Comparison of ENCODE assay signal across 9 cellular contexts in the genomic region with DNA sequence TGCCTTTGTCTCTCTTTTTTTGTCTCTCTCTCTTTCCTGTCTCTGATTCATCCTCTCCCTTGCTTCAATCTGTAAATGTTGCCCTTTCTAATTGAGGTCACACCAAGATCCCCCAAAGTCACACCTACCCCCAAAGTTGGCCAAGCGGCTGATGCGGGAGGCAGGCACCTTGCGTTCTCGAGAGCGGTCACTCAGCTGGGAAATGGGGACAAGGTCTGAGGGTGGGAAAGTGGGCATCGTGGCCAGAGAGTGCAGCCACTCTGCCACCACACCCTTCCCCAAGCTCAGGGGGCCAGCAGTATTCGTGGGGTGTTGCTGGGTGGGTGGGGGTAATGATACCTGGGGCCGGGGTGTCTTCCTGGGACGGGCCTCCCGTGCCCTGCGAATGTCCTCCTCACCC. TPM values are rescaled to one million over a fixed set of nuclear protein-coding genes. Genes with fewer than 3 reads are reported as not detected.
DNase-seq lines count a peak whose midpoint lies in the region; ATAC-seq and TF ChIP-seq lines count a peak whose summit lies in the region.
"Had no signal": no experiment of that assay in that cellular context is flagged by ENCODE, and none has a peak within 500 bp of the region (broad histone marks: within the 10 kb centered on the region; RNA-seq: fewer than 3 reads in every experiment).

No MANE protein-coding gene starts in this region.

- POLR2A ChIA-PET in naive thymus-derived CD8-positive, alpha-beta T cell (lab: Charles Lee): interaction anchor here (0.5 to 1.7 kb wide), 7 partner anchors 17 to 1329 kb away, joined by 3 to 6 read pairs (median 4); partner anchors contain the start of gene EGLN2

- peaks cover 27 to 58% (median 48%) of the 10 kb centered on the region in 4 donors for H3K4me1 Mint-ChIP-seq in naive thymus-derived CD8-positive, alpha-beta T cell

- intact Hi-C loops in heart right ventricle (cut with DNase I): loop anchor here in 2 of 10 donors (5.0 to 10.0 kb wide), 2 partner anchors 52 to 81 kb away; partner anchors contain the start of gene EGLN2 (in 1 of the 2)
- intact Hi-C loops in left cardiac atrium (cut with DNase I): no loop called here
- intact Hi-C loops in colonic mucosa (cut with DNase I): no loop called here
- intact Hi-C loops in vagina (cut with DNase I): no loop called here

- no peaks in the 10 kb centered on the region for H3K9me3 ChIP-seq in heart right ventricle
- H3K9me3 ChIP-seq in colonic mucosa: no peaks in the 10 kb centered on the region
- H3K9me3 ChIP-seq in vagina: no peaks in the 10 kb centered on the region

- no peaks in the 10 kb centered on the region for H3K27me3 Mint-ChIP-seq in naive thymus-derived CD8-positive, alpha-beta T cell

- peak overlapping the region; percentile 79 to 100 (median 96) for H3K27ac Mint-ChIP-seq in naive thymus-derived CD8-positive, alpha-beta T cell

- H3K36me3 ChIP-seq in heart right ventricle (peaks cover 0 to 46% (median 17%) of the 10 kb centered on the region in 9 donors), colonic mucosa (no peaks in the 10 kb centered on the region), vagina (peaks cover 0 to 27% of the 10 kb centered on the region in 2 donors)

- 86 to 88% methylated on average over 11 of the region's 11 CpGs for WGBS in heart right ventricle, 2 donors

- H3K4me1 ChIP-seq in heart right ventricle: peaks cover 0 to 55% (median 36%) of the 10 kb centered on the region in 9 donors
- H3K4me1 ChIP-seq in colonic mucosa: peaks cover 4% of the 10 kb centered on the region
- peaks cover 47% of the 10 kb centered on the region for H3K4me1 ChIP-seq in vagina

- peak overlapping the region; percentile 55 to 91 (median 82) for H3K4me3 Mint-ChIP-seq in naive thymus-derived CD8-positive, alpha-beta T cell

- peak overlapping the region in 9 of 10 donors; percentile 87 to 98 (median 97) for H3K27ac ChIP-seq in heart right ventricle
- H3K27ac ChIP-seq in colonic mucosa: peak overlapping the region; percentile 78
- peak overlapping the region; percentile 99 for H3K27ac ChIP-seq in vagina

- peaks cover 4 to 38% (median 11%) of the 10 kb centered on the region in 3 donors for H3K36me3 Mint-ChIP-seq in naive thymus-derived CD8-positive, alpha-beta T cell

- TF ChIP-seq CTCF in heart right ventricle (IDR thresholded peaks at IDR 0.05) (no peak), colonic mucosa (IDR thresholded peaks at IDR 0.05) (no peak), vagina (IDR thresholded peaks at IDR 0.05) (no peak)

- peak overlapping the region; percentile 48 to 91 for H3K9ac ChIP-seq in colonic mucosa (ENCODE audit: low read depth in 2 of 2, low read length in 2 of 2)

- no peak for TF ChIP-seq POLR2A in vagina (IDR thresholded peaks at IDR 0.05)

- no peaks in the 10 kb centered on the region for H3K9me3 Mint-ChIP-seq in naive thymus-derived CD8-positive, alpha-beta T cell

- no peak for DNase-seq in heart right ventricle
- no peak for DNase-seq in left cardiac atrium
- no peak for DNase-seq in colonic mucosa
- DNase-seq in naive thymus-derived CD8-positive, alpha-beta T cell: no peak
- DNase-seq in vagina (ENCODE audit: extremely low spot score in 2 of 2): no peak
- DNase-seq in NCI-H2227 treated with DMSO at 0.1 percent for 48 hours (lab: John Stamatoyannopoulos, UW): no peak
- no peak for DNase-seq in cortex of kidney (lab: John Stamatoyannopoulos, UW)
- DNase-seq: EL had no signal

- no peaks in the 10 kb centered on the region for H3K27me3 ChIP-seq in heart right ventricle
- H3K27me3 ChIP-seq in colonic mucosa: no peaks in the 10 kb centered on the region
- H3K27me3 ChIP-seq in vagina: no peaks in the 10 kb centered on the region

- peak overlapping the region in 7 of 10 donors; percentile 64 to 89 (median 80) for H3K4me3 ChIP-seq in heart right ventricle
- H3K4me3 ChIP-seq in colonic mucosa: no peak overlapping the region
- peak overlapping the region in 1 of 2 donors; percentile 92 for H3K4me3 ChIP-seq in vagina

- ATAC-seq in heart right ventricle: no peak
- no peak for ATAC-seq in left cardiac atrium
- ATAC-seq in naive thymus-derived CD8-positive, alpha-beta T cell: no peak
- ATAC-seq in HG03097 (IDR thresholded peaks at IDR 0.05; ENCODE audit: low FRiP score, unreplicated experiment): no peak

RNA-seq across cellular contexts. Expression of gene COQ8B, which starts 2.7 kb away (rescaled TPM):
- total RNA-seq in heart right ventricle: 10 to 100 TPM; 17.9 to 34.3 (median 27.3) TPM
- polyA plus RNA-seq in heart right ventricle: 10 to 100 TPM; 26.3 to 34.4 TPM
- total RNA-seq in left cardiac atrium: 10 to 100 TPM; 20.1 to 32.0 TPM
- 10 to 100 TPM; 26.5 to 48.5 TPM for total RNA-seq in colonic mucosa
- 10 to 100 TPM; 39.2 to 39.3 TPM for total RNA-seq in naive thymus-derived CD8-positive, alpha-beta T cell
- 10 to 100 TPM in 2 of 3 donors, 1 to 10 TPM in 1; 9.8 to 14.8 (median 13.3) TPM for polyA plus RNA-seq in naive thymus-derived CD8-positive, alpha-beta T cell
- total RNA-seq in vagina: 51.1 TPM

RNA-seq across cellular contexts. Expression of gene ITPKC, which starts 3.0 kb away (rescaled TPM):
- total RNA-seq in heart right ventricle (10 to 100 TPM in 3 of 10 donors, 1 to 10 TPM in 7; 6.2 to 15.3 (median 9.1) TPM), left cardiac atrium (10 to 100 TPM; 12.4 to 17.6 TPM), colonic mucosa (10 to 100 TPM; 15.8 to 22.0 TPM), vagina (92.6 TPM)
- polyA plus RNA-seq in heart right ventricle: 10 to 100 TPM; 16.8 to 17.3 TPM
- total RNA-seq in naive thymus-derived CD8-positive, alpha-beta T cell: 1 to 10 TPM; 6.3 to 8.1 TPM
- polyA plus RNA-seq in naive thymus-derived CD8-positive, alpha-beta T cell: 1 to 10 TPM; 2.9 to 5.7 (median 4.0) TPM

RNA-seq across cellular contexts. Expression of gene NUMBL, which starts 23.5 kb away (rescaled TPM):
- total RNA-seq in heart right ventricle (10 to 100 TPM in 5 of 10 donors, 1 to 10 TPM in 5; 7.1 to 15.3 (median 10.0) TPM), left cardiac atrium (10 to 100 TPM; 17.6 to 24.6 TPM), colonic mucosa (10 to 100 TPM; 12.8 to 22.0 TPM), vagina (66.0 TPM)
- polyA plus RNA-seq in heart right ventricle: 10 to 100 TPM; 11.2 to 14.0 TPM
- total RNA-seq in naive thymus-derived CD8-positive, alpha-beta T cell: 10 to 100 TPM; 15.6 to 16.9 TPM
- polyA plus RNA-seq in naive thymus-derived CD8-positive, alpha-beta T cell: 1 to 10 TPM in 1 of 3 donors, under 1 TPM in 2; 0.80 to 1.2 (median 0.83) TPM

RNA-seq across cellular contexts. Expression of gene ACTMAP, which starts 36.3 kb away (rescaled TPM):
- total RNA-seq in heart right ventricle (10 to 100 TPM in 2 of 10 donors, 1 to 10 TPM in 8; 5.3 to 11.4 (median 8.4) TPM), left cardiac atrium (1 to 10 TPM; 4.2 to 6.2 TPM), colonic mucosa (10 to 100 TPM; 11.1 to 18.7 TPM), vagina (2.2 TPM)
- polyA plus RNA-seq in heart right ventricle: 10 to 100 TPM in 1 of 2 donors, 1 to 10 TPM in 1; 3.6 to 12.8 TPM
- total RNA-seq in naive thymus-derived CD8-positive, alpha-beta T cell: 1 to 10 TPM; 7.0 to 7.1 TPM
- polyA plus RNA-seq in naive thymus-derived CD8-positive, alpha-beta T cell: 1 to 10 TPM; 2.5 to 4.6 (median 3.4) TPM

RNA-seq across cellular contexts. Expression of gene SNRPA, which starts 37.1 kb away (rescaled TPM):
- total RNA-seq in heart right ventricle (10 to 100 TPM; 24.0 to 40.6 (median 34.4) TPM), left cardiac atrium (10 to 100 TPM; 23.1 to 34.9 TPM), colonic mucosa (100 to 1,000 TPM in 1 of 2 donors, 10 to 100 TPM in 1; 56.0 to 126 TPM), vagina (72.7 TPM)
- 10 to 100 TPM; 35.3 to 36.7 TPM for polyA plus RNA-seq in heart right ventricle
- 10 to 100 TPM; 64.1 to 68.2 TPM for total RNA-seq in naive thymus-derived CD8-positive, alpha-beta T cell
- 10 to 100 TPM; 45.9 to 62.3 (median 60.4) TPM for polyA plus RNA-seq in naive thymus-derived CD8-positive, alpha-beta T cell
